In genomic region chr11:36578458-36578857, GRCh38 we compare ENCODE assay signal across 23 cellular contexts. TPM values are rescaled to one million over a fixed set of nuclear protein-coding genes. Genes with fewer than 3 reads are reported as not detected.
"Had no signal": no experiment of that assay in that cellular context is flagged by ENCODE, and none has a peak within 500 bp of the region (broad histone marks: within the 10 kb centered on the region; RNA-seq: fewer than 3 reads in every experiment).

No MANE protein-coding gene starts in this region.

- DNase-seq: activated CD4-positive, alpha-beta memory T cell treated with anti-CD3 and anti-CD28 coated beads for 36 hours; activated CD4-positive, alpha-beta T cell treated with anti-CD3 and anti-CD28 coated beads for 4 hours; activated gamma-delta T cell treated with Interleukin-2 at 50 U/mL for 16 hours; activated T-cell treated with anti-CD3 and anti-CD28 coated beads for 4 hours; effector memory CD8-positive, alpha-beta T cell; esophagus squamous epithelium; natural killer cell; pancreas; spleen; stimulated activated CD8-positive, alpha-beta memory T cell treated with anti-CD3 and anti-CD28 coated beads, Interleukin-4, amount 100 ng/mL, for 48 hours; stimulated activated naive CD8-positive, alpha-beta T cell treated with anti-CD3 and anti-CD28 coated beads, Interleukin-15, Interleukin-2, amounts not matched to agents 100 U/mL and 50 U/mL, for 24 hours; substantia nigra; T-helper 2 cell; transverse colon; uterus had no signal

- H3K9me3 Mint-ChIP-seq: activated T-helper 1 cell treated with anti-CD3 and anti-CD28 coated beads, Interleukin-12 subunit alpha, Interleukin-12 subunit beta, Interleukin-2, Interleukin-4 antibody, amounts not matched to agents 30 ng/mL and 10 ng/mL and 1 ng/mL, durations not matched to agents 14 hours and 24 hours and 36 hours; effector memory CD8-positive, alpha-beta T cell; natural killer cell had no signal

- H3K4me1 Mint-ChIP-seq: natural killer cell had no signal

- H3K36me3 Mint-ChIP-seq: natural killer cell had no signal

- ATAC-seq: effector memory CD8-positive, alpha-beta T cell; natural killer cell; pancreas; sciatic nerve; stimulated activated naive CD8-positive, alpha-beta T cell treated with anti-CD3 and anti-CD28 coated beads, Interleukin-15, Interleukin-2, amounts not matched to agents 100 U/mL and 50 U/mL, for 24 hours had no signal

- H3K4me3 Mint-ChIP-seq: activated CD4-positive, alpha-beta memory T cell treated with anti-CD3 and anti-CD28 coated beads for 36 hours; activated naive CD8-positive, alpha-beta T cell; activated T-helper 1 cell treated with anti-CD3 and anti-CD28 coated beads, Interleukin-12 subunit alpha, Interleukin-12 subunit beta, Interleukin-2, Interleukin-4 antibody, amounts not matched to agents 30 ng/mL and 10 ng/mL and 1 ng/mL, durations not matched to agents 14 hours and 24 hours and 36 hours; effector memory CD8-positive, alpha-beta T cell; natural killer cell had no signal

- H3K27ac Mint-ChIP-seq: activated CD4-positive, alpha-beta memory T cell treated with anti-CD3 and anti-CD28 coated beads for 36 hours; activated naive CD8-positive, alpha-beta T cell; activated T-helper 1 cell treated with anti-CD3 and anti-CD28 coated beads, Interleukin-12 subunit alpha, Interleukin-12 subunit beta, Interleukin-2, Interleukin-4 antibody, amounts not matched to agents 30 ng/mL and 10 ng/mL and 1 ng/mL, durations not matched to agents 14 hours and 24 hours and 36 hours; effector memory CD8-positive, alpha-beta T cell; natural killer cell had no signal

RNA-seq across cellular contexts. Expression of gene RAG1, which starts 10.7 kb away (rescaled TPM):
- polyA plus RNA-seq: cardiac muscle cell had no signal

RNA-seq across cellular contexts. Expression of gene RAG2, which starts 19.6 kb away (rescaled TPM):
- total RNA-seq: activated CD4-positive, alpha-beta memory T cell treated with anti-CD3 and anti-CD28 coated beads for 36 hours; activated T-helper 1 cell treated with anti-CD3 and anti-CD28 coated beads, Interleukin-12 subunit alpha, Interleukin-12 subunit beta, Interleukin-2, Interleukin-4 antibody, amounts not matched to agents 30 ng/mL and 10 ng/mL and 1 ng/mL, durations not matched to agents 14 hours and 24 hours and 36 hours; cardiac muscle cell; dermis microvascular lymphatic vessel endothelial cell; esophagus squamous epithelium; fibroblast of villous mesenchyme; lower leg skin; natural killer cell; pancreas; pulmonary artery endothelial cell; sciatic nerve; spleen; transverse colon had no signal
- polyA plus RNA-seq: pancreas, spleen had no signal
